ENCODE assay signal across 8 cellular contexts in genomic region chr22:44701824-44702478, GRCh38. TPM values are rescaled to one million over a fixed set of nuclear protein-coding genes. Genes with fewer than 3 reads are reported as not detected.
DNase-seq lines count a peak whose midpoint lies in the region; TF ChIP-seq lines count a peak whose summit lies in the region.

PRR5 (plus strand) TSS chr22:44702204; CDS start chr22:44702475, 271 bp downstream.

- H3K4me3 ChIP-seq in kidney epithelial cell (ENCODE audit: low read depth, low read length), result peak within 1 kb of the TSS; percentile 64

- H3K27me3 ChIP-seq in kidney epithelial cell (ENCODE audit: control insufficient read depth, insufficient read depth, low read length), result no peaks in the 10 kb centered on the region

- TF ChIP-seq CTCF in kidney epithelial cell (IDR thresholded peaks at IDR 0.05; ENCODE audit: insufficient read depth, low read length, poor library complexity, severe bottlenecking), result no peak

- DNase-seq in GF-D8 (lab: John Stamatoyannopoulos, UW), result peak; percentile 62
- DNase-seq in HCEC 1CT, result peak; percentile 7
- peak; percentile 31 for DNase-seq in NCI-H1105 treated with DMSO at 0.1 percent for 48 hours (lab: John Stamatoyannopoulos, UW)
- peak; percentile 63 for DNase-seq in activated CD4-positive, CD25-positive, alpha-beta regulatory T cell treated with anti-CD3 and anti-CD28 coated beads, Interleukin-2, amount 50 U/mL, for 16 hours (ENCODE audit: low read depth, low spot score)
- DNase-seq in central memory CD4-positive, alpha-beta T cell, result peak; percentile 82
- no peak for DNase-seq in kidney epithelial cell (ENCODE audit: low read depth)
- DNase-seq in stimulated activated CD4-positive, alpha-beta T cell treated with anti-CD3 and anti-CD28 coated beads, Interleukin-1b, Interleukin-23, amount 100 ng/mL, for 24 hours (ENCODE audit: low read depth in 4 of 4, low spot score in 1 of 4), result peak; percentile 45 to 64 (median 54)
- DNase-seq in OCI-M2 (lab: John Stamatoyannopoulos, UW; ENCODE audit: unreplicated experiment), result no peak

- H3K36me3 ChIP-seq in kidney epithelial cell (ENCODE audit: control insufficient read depth, insufficient read depth, low read length), result no peaks in the 10 kb centered on the region

RNA-seq across cellular contexts. Expression of gene PRR5, which starts in this region (rescaled TPM):
- total RNA-seq in kidney epithelial cell, result 13.6 and 14.3 TPM in 2 replicates

Comparison
In these comparisons a context has a peak if more than half of its experiments do, and no peak if none do; other contexts are left out.
1. DNase-seq: peak in GF-D8 (single experiment), HCEC 1CT (single experiment), NCI-H1105 treated with DMSO at 0.1 percent for 48 hours (single experiment), activated CD4-positive, CD25-positive, alpha-beta regulatory T cell treated with anti-CD3 and anti-CD28 coated beads, Interleukin-2, amount 50 U/mL, for 16 hours (single experiment), central memory CD4-positive, alpha-beta T cell (single experiment) and stimulated activated CD4-positive, alpha-beta T cell treated with anti-CD3 and anti-CD28 coated beads, Interleukin-1b, Interleukin-23, amount 100 ng/mL, for 24 hours (4 of 4); none in kidney epithelial cell (single experiment) and OCI-M2 (single experiment).